In the genomic region with DNA sequence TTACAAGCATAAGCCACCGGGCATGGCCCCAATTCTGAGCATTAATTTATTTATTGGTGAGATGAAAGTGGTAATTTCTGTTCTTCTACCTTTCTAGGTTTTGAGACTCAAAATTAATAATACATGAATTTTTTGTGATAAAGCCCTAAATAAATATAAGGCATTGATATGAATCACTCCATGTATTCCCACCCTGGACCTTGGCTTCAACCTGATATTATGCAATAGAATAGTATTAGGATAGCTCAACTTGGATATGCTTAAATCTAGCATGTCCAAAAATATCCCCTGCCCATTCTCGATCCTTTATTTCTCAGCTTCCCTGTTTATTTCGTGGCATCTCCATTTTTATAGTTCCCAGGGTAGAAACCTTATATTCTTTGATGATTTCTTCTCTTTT, we compare ENCODE assay signal across 19 cellular contexts. TPM values are rescaled to one million over a fixed set of nuclear protein-coding genes. Genes with fewer than 3 reads are reported as not detected.
DNase-seq lines count a peak whose midpoint lies in the region; TF ChIP-seq lines count a peak whose summit lies in the region.
"Had no signal": no experiment of that assay in that cellular context is flagged by ENCODE, and none has a peak within 500 bp of the region (broad histone marks: within the 10 kb centered on the region; RNA-seq: fewer than 3 reads in every experiment).

No MANE protein-coding gene starts in this region.

- CTCF ChIA-PET in Caco-2 (lab: Charles Lee) = no interaction called here

- no peak overlapping the region for H2AFZ ChIP-seq in Loucy (ENCODE audit: low read length)
- H2AFZ ChIP-seq in neural cell (ENCODE audit: low read depth, low read length) = no peak overlapping the region

- peaks cover 34% of the 10 kb centered on the region for H3K4me1 ChIP-seq in Loucy (ENCODE audit: insufficient read depth, low read length, poor library complexity, severe bottlenecking)
- H3K4me1 ChIP-seq in Caco-2 = 0 out of 2 replicates have a peak, but pooled peaks cover 4% of the 10 kb centered on the region

- H3K27me3 Mint-ChIP-seq in T-helper 2 cell treated with Interferon-gamma antibody and Interleukin-4, amounts not matched to agents 5 μg/mL and 100 μg/mL, for 36 hours (ENCODE audit: low read depth) = no peaks in the 10 kb centered on the region
- no peaks in the 10 kb centered on the region for H3K27me3 Mint-ChIP-seq in Caco-2 (ENCODE audit: insufficient read depth, unreplicated experiment)
- H3K27me3 Mint-ChIP-seq: activated CD8-positive, alpha-beta memory T cell treated with anti-CD3 and anti-CD28 coated beads, Interleukin-2, amount 10 ng/mL, durations not matched to agents 7 days and 5 days had no signal

- H3K4me3 ChIP-seq in Loucy (ENCODE audit: low read length, poor library complexity, severe bottlenecking) (peak overlapping the region; percentile 86), fibroblast of pulmonary artery (replicated peaks; ENCODE audit: low read depth, low read length) (no peak overlapping the region), neural cell (ENCODE audit: low read length) (peak overlapping the region; percentile 19), Caco-2 (ENCODE audit: low read depth, low read length) (no peak overlapping the region)

- H3F3A ChIP-seq in Loucy (ENCODE audit: low read depth) = no peaks in the 10 kb centered on the region
- no peaks in the 10 kb centered on the region for H3F3A ChIP-seq in neural cell (ENCODE audit: insufficient read depth, low read length, poor library complexity, severe bottlenecking)

- no peaks in the 10 kb centered on the region for H3K27me3 ChIP-seq in Loucy (ENCODE audit: insufficient read depth, low read length, poor library complexity, severe bottlenecking)
- no peaks in the 10 kb centered on the region for H3K27me3 ChIP-seq in neural cell (ENCODE audit: insufficient read depth, low read depth, low read length)
- H3K27me3 ChIP-seq in Caco-2 (replicated peaks; ENCODE audit: control insufficient read depth, insufficient read depth, low read length) = no peaks in the 10 kb centered on the region
- H3K27me3 ChIP-seq: neutrophil had no signal

- H4K20me1 ChIP-seq in Loucy (ENCODE audit: insufficient read depth, low read length, poor library complexity, severe bottlenecking) = no peaks in the 10 kb centered on the region
- no peaks in the 10 kb centered on the region for H4K20me1 ChIP-seq in neural cell (ENCODE audit: insufficient read depth)

- no peak for TF ChIP-seq EP300 in neural cell (conservative IDR thresholded peaks at IDR 0.05; ENCODE audit: poor library complexity, severe bottlenecking)

- H3K27ac ChIP-seq in neural cell (ENCODE audit: low read length) = no peak overlapping the region
- H3K27ac ChIP-seq: neutrophil had no signal

- H3K27ac Mint-ChIP-seq in T-helper 2 cell treated with Interferon-gamma antibody and Interleukin-4, amounts not matched to agents 5 μg/mL and 100 μg/mL, for 36 hours = no peak overlapping the region
- no peak overlapping the region for H3K27ac Mint-ChIP-seq in Caco-2 (ENCODE audit: unreplicated experiment)
- H3K27ac Mint-ChIP-seq: activated CD8-positive, alpha-beta memory T cell treated with anti-CD3 and anti-CD28 coated beads, Interleukin-2, amount 10 ng/mL, durations not matched to agents 7 days and 5 days; activated T-helper 2 cell treated with anti-CD3 and anti-CD28 coated beads, Interferon-gamma antibody, Interleukin-2, Interleukin-4, amounts not matched to agents 10 μg/mL and 5 μg/mL and 100 μg/mL, durations not matched to agents 14 hours and 24 hours and 36 hours; CD14-positive monocyte had no signal

- H3K4me1 Mint-ChIP-seq in T-helper 2 cell treated with Interferon-gamma antibody and Interleukin-4, amounts not matched to agents 5 μg/mL and 100 μg/mL, for 36 hours (ENCODE audit: low read depth) = peaks cover 22% of the 10 kb centered on the region
- peaks cover 24% of the 10 kb centered on the region for H3K4me1 Mint-ChIP-seq in Caco-2 (ENCODE audit: low read depth, unreplicated experiment)

- H3K9me3 ChIP-seq in Loucy (ENCODE audit: insufficient read depth, low read depth, low read length) (no peaks in the 10 kb centered on the region), neural cell (ENCODE audit: low read length) (no peaks in the 10 kb centered on the region), Caco-2 (no peaks in the 10 kb centered on the region)
- H3K9me3 ChIP-seq: neutrophil had no signal

- no peak overlapping the region for H3K4me3 Mint-ChIP-seq in T-helper 2 cell treated with Interferon-gamma antibody and Interleukin-4, amounts not matched to agents 5 μg/mL and 100 μg/mL, for 36 hours
- no peak overlapping the region for H3K4me3 Mint-ChIP-seq in Caco-2 (ENCODE audit: unreplicated experiment)
- H3K4me3 Mint-ChIP-seq: activated CD8-positive, alpha-beta memory T cell treated with anti-CD3 and anti-CD28 coated beads, Interleukin-2, amount 10 ng/mL, durations not matched to agents 7 days and 5 days; CD14-positive monocyte had no signal

- peak overlapping the region; percentile 88 for H3K4me2 ChIP-seq in Loucy (ENCODE audit: low read depth, low read length, poor library complexity, severe bottlenecking)
- no peak overlapping the region for H3K4me2 ChIP-seq in neural cell (ENCODE audit: low read length)

- H3K9ac ChIP-seq in Loucy (ENCODE audit: low read depth, low read length, poor library complexity, severe bottlenecking) (no peak overlapping the region), neural cell (ENCODE audit: low read length) (no peak overlapping the region)

- BruUV-seq in Caco-2 (replicated peaks; lab: Mats Ljungman, UMichigan) = no TSS peak

- no peaks in the 10 kb centered on the region for H3K36me3 ChIP-seq in Loucy (ENCODE audit: insufficient read depth, low read length)
- H3K36me3 ChIP-seq in neural cell (ENCODE audit: insufficient read depth, low read length) = no peaks in the 10 kb centered on the region
- no peaks in the 10 kb centered on the region for H3K36me3 ChIP-seq in Caco-2 (ENCODE audit: control insufficient read depth, insufficient read depth, low read length)

- H3K9me2 ChIP-seq in Loucy (replicated peaks; ENCODE audit: low read depth, low read length) = no peaks in the 10 kb centered on the region
- no peaks in the 10 kb centered on the region for H3K9me2 ChIP-seq in neural cell (ENCODE audit: insufficient read depth, low read length)

- POLR2A ChIA-PET in Caco-2 (lab: Charles Lee) = no interaction called here

- DNase-seq in AG20443 (ENCODE audit: low spot score) (peak; percentile 24), fibroblast of pulmonary artery (ENCODE audit: low read depth) (peak; percentile 22), NCI-H2171 (lab: John Stamatoyannopoulos, UW) (no peak), Caco-2 (no peak)
- no peak for DNase-seq in T-helper 2 cell treated with Interferon-gamma antibody and Interleukin-4, amounts not matched to agents 5 μg/mL and 100 μg/mL, for 36 hours (ENCODE audit: low spot score)
- no peak for DNase-seq in stimulated activated CD4-positive, alpha-beta T cell treated with anti-CD3 and anti-CD28 coated beads, Interleukin-2, amount 100 ng/mL, for 48 hours
- DNase-seq: activated CD4-positive, alpha-beta T cell treated with anti-CD3 and anti-CD28 coated beads for 48 hours; activated CD8-positive, alpha-beta memory T cell treated with anti-CD3 and anti-CD28 coated beads, Interleukin-2, amount 10 ng/mL, durations not matched to agents 7 days and 5 days; DMS 273 treated with DMSO at 0.1 percent for 48 hours; NCI-H1694; NCI-H774; retina; SHP77; stimulated activated CD4-positive, alpha-beta T cell treated with anti-CD3 and anti-CD28 coated beads, Interleukin-15, amount 100 ng/mL, for 24 hours had no signal

- peaks cover 16% of the 10 kb centered on the region for H3K36me3 Mint-ChIP-seq in T-helper 2 cell treated with Interferon-gamma antibody and Interleukin-4, amounts not matched to agents 5 μg/mL and 100 μg/mL, for 36 hours (ENCODE audit: low read depth)
- H3K36me3 Mint-ChIP-seq in Caco-2 (ENCODE audit: insufficient read depth, unreplicated experiment) = peaks cover 42% of the 10 kb centered on the region

- no peak for TF ChIP-seq CTCF in Loucy (conservative IDR thresholded peaks at IDR 0.05; ENCODE audit: low read length)
- no peak for TF ChIP-seq CTCF in fibroblast of pulmonary artery (IDR thresholded peaks at IDR 0.05; ENCODE audit: low read length, missing control alignments)
- TF ChIP-seq CTCF in neural cell (IDR thresholded peaks at IDR 0.05; ENCODE audit: poor library complexity, severe bottlenecking) = no peak
- no peak for TF ChIP-seq CTCF in Caco-2 (IDR thresholded peaks at IDR 0.05; ENCODE audit: insufficient read depth in 1 of 2, low read depth in 1 of 2, low read length in 1 of 2, severe bottlenecking in 1 of 2, unreplicated experiment in 1 of 2)

- peaks cover 22% of the 10 kb centered on the region for H3K79me2 ChIP-seq in Loucy (ENCODE audit: insufficient read depth, low read length)
- H3K79me2 ChIP-seq in neural cell (replicated peaks; ENCODE audit: insufficient read depth, low read length) = peaks cover 10% of the 10 kb centered on the region

- H3K9me3 Mint-ChIP-seq in T-helper 2 cell treated with Interferon-gamma antibody and Interleukin-4, amounts not matched to agents 5 μg/mL and 100 μg/mL, for 36 hours = no peaks in the 10 kb centered on the region
- H3K9me3 Mint-ChIP-seq in Caco-2 (ENCODE audit: unreplicated experiment) = no peaks in the 10 kb centered on the region
- H3K9me3 Mint-ChIP-seq: activated T-helper 2 cell treated with anti-CD3 and anti-CD28 coated beads, Interferon-gamma antibody, Interleukin-2, Interleukin-4, amounts not matched to agents 10 μg/mL and 5 μg/mL and 100 μg/mL, durations not matched to agents 14 hours and 24 hours and 36 hours had no signal

- intact Hi-C loops in Caco-2 (cut with micrococcal nuclease; ENCODE audit: unreplicated experiment) = no loop called here

- no peak for TF ChIP-seq RAD21 in neural cell (conservative IDR thresholded peaks at IDR 0.05)

TF ChIP-seq in neural cell, 6 proteins besides CTCF, POLR2A, EP300 and RAD21 (continues in another document):
- TF ChIP-seq TAF1 (IDR thresholded peaks at IDR 0.05; ENCODE audit: low read depth) (no peak), EZH2 (IDR thresholded peaks at IDR 0.05; ENCODE audit: borderline replicate concordance, insufficient read depth, low read length, poor library complexity, severe bottlenecking) (no peak)

RNA-seq across cellular contexts. Expression of gene AGL, which starts 2.5 kb away (rescaled TPM):
- polyA plus RNA-seq in neural cell = 16.5 and 17.7 TPM in 2 replicates
- 40.4 and 48.5 TPM in 2 replicates for polyA minus RNA-seq in neural cell
- total RNA-seq in Caco-2 (2022) = 23.6 and 24.2 TPM in 2 replicates

Comparison
In these comparisons a context has a peak if more than half of its experiments do, and no peak if none do; other contexts are left out.
1. DNase-seq: peak in AG20443 (single experiment) and fibroblast of pulmonary artery (single experiment); none in T-helper 2 cell treated with Interferon-gamma antibody and Interleukin-4, amounts not matched to agents 5 μg/mL and 100 μg/mL, for 36 hours (single experiment), stimulated activated CD4-positive, alpha-beta T cell treated with anti-CD3 and anti-CD28 coated beads, Interleukin-2, amount 100 ng/mL, for 48 hours (0 of 2), NCI-H2171 (single experiment) and Caco-2 (0 of 2).
2. H3K4me3 ChIP-seq: peak in Loucy (single experiment) and neural cell (single experiment); none in fibroblast of pulmonary artery (single experiment) and Caco-2 (single experiment).